ENCODE assay signal across 1 cellular context in genomic region chr1:63773496-63773814, GRCh38.
TF ChIP-seq lines count a peak whose summit lies in the region.

No MANE protein-coding gene starts in this region.

TF ChIP-seq in H1, 55 proteins besides CTCF, POLR2A, EP300 and RAD21 (continued from another document):
- no peak for TF ChIP-seq CHD7 (IDR thresholded peaks at IDR 0.05; ENCODE audit: insufficient replicate concordance, low read length)
TF ChIP-seq in H1: peak in this region for 1.
